Comparison of ENCODE assay signal across 10 cellular contexts in the genomic region with DNA sequence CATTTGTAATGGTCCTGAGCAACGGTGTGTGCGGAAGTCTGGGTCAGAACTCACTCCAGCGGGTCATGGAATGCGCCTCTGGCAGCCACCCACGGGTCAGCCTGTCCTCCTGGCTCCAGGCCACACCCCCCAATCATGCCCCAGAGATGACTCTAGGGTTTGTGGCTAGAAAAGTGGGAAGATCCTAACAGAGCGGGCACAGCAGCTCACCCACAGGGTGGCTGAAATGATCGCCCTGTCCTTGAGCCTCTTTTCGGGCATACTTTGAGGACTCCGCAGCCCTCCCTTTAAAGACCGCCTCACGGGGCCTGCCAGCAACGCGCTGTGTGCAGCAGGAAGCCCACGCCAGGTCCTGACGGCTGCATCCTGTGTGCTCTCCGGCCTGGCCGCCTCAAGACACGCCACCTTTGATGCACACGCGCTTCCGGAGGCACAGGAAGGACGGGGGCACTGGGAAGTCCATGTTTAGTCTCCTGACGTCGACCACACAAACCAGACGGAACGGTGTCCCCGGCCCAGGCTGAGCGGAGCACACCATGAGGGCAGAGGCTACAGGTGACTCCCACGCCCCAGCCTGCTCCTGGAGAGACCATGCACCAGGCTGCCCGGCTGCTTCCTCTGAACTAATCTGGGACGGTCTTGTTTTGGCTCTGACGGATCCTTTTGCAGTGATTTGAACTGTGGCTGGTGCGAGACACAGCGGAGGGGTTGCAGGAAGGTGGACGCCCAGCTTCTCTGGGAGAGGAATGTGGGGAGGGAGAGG.
DNase-seq lines count a peak whose midpoint lies in the region; ATAC-seq and TF ChIP-seq lines count a peak whose summit lies in the region.
"Had no signal": no experiment of that assay in that cellular context is flagged by ENCODE, and none has a peak within 500 bp of the region (broad histone marks: within the 10 kb centered on the region; RNA-seq: fewer than 3 reads in every experiment).

No MANE protein-coding gene starts in this region.

- TF ChIP-seq CTCF in CD14-positive monocyte (IDR thresholded peaks at IDR 0.05) (no peak), coronary artery (IDR thresholded peaks at IDR 0.05) (no peak), natural killer cell (IDR thresholded peaks at IDR 0.05) (no peak)

- peak overlapping the region in 1 of 2 donors; percentile 61 for H3K4me3 Mint-ChIP-seq in CD14-positive monocyte
- H3K4me3 Mint-ChIP-seq in natural killer cell: peak overlapping the region; percentile 58

- H3K4me3 ChIP-seq in coronary artery (no peak overlapping the region), HAP-1 (no peak overlapping the region)
- H3K4me3 ChIP-seq: lung had no signal

- H3K27ac Mint-ChIP-seq in CD14-positive monocyte (peak overlapping the region in 2 of 7 donors; percentile 8 to 40), natural killer cell (peak overlapping the region; percentile 58 to 77)

- in situ Hi-C loops in HAP-1 (cut with MboI; ENCODE audit: low sequenced_read_pairs): no loop called here

- no peaks in the 10 kb centered on the region for H3K27me3 ChIP-seq in HAP-1 (ENCODE audit: low read depth)

- peaks cover 51% of the 10 kb centered on the region for H3K36me3 ChIP-seq in HAP-1 (replicated peaks)

- H3K36me3 Mint-ChIP-seq in CD14-positive monocyte: no peaks in the 10 kb centered on the region
- H3K36me3 Mint-ChIP-seq in natural killer cell: no peaks in the 10 kb centered on the region

- ATAC-seq in natural killer cell (peak; percentile 61 to 91 (median 83)), GM19035 (IDR thresholded peaks at IDR 0.05; ENCODE audit: unreplicated experiment) (no peak)

- H3K9me3 Mint-ChIP-seq in CD14-positive monocyte (no peaks in the 10 kb centered on the region), natural killer cell (no peaks in the 10 kb centered on the region)

- H3K27me3 Mint-ChIP-seq in CD14-positive monocyte (ENCODE audit: low read depth in 3 of 3) (peaks cover 11 to 16% (median 15%) of the 10 kb centered on the region in 3 donors), natural killer cell (ENCODE audit: low read depth in 2 of 2) (no peaks in the 10 kb centered on the region)

- DNase-seq in CD14-positive monocyte (ENCODE audit: low spot score) (peak; percentile 20), M059J (ENCODE audit: low read depth) (peak; percentile 79), coronary artery (ENCODE audit: low spot score) (peak; percentile 64), natural killer cell (no peak), HAP-1 (ENCODE audit: low spot score in 2 of 2) (no peak), DMS114 treated with DMSO at 0.1 percent for 48 hours (lab: John Stamatoyannopoulos, UW; ENCODE audit: unreplicated experiment) (no peak)
- no peak for DNase-seq in stimulated activated naive CD4-positive, alpha-beta T cell treated with Interleukin-2 at 50 U/mL for 16 hours (lab: John Stamatoyannopoulos, UW)
- DNase-seq: NCI-H1694 treated with DMSO at 0.1 percent for 48 hours had no signal

- intact Hi-C loops in CD14-positive monocyte (cut with micrococcal nuclease): no loop called here
- intact Hi-C loops in natural killer cell (cut with micrococcal nuclease): no loop called here

- H3K9me3 ChIP-seq in HAP-1: no peaks in the 10 kb centered on the region

- no peaks in the 10 kb centered on the region for H3K4me1 ChIP-seq in HAP-1

- H3K4me1 Mint-ChIP-seq in CD14-positive monocyte (peaks cover 9% of the 10 kb centered on the region), natural killer cell (peaks cover 8% of the 10 kb centered on the region in 2 donors)

- no peak overlapping the region for H3K27ac ChIP-seq in coronary artery

Comparison
In these comparisons a context has a peak if more than half of its experiments do, and no peak if none do; other contexts are left out.
1. DNase-seq: peak in CD14-positive monocyte (single experiment), M059J (single experiment) and coronary artery (single experiment); none in natural killer cell (single experiment), HAP-1 (0 of 2), stimulated activated naive CD4-positive, alpha-beta T cell treated with Interleukin-2 at 50 U/mL for 16 hours (single experiment) and DMS114 treated with DMSO at 0.1 percent for 48 hours (single experiment).